Comparison of ENCODE assay signal across 1 cellular context in genomic region chr6:116253505-116254296, GRCh38.
A peak's percentile ranks its signal among the peaks of the same experiment; 100 is the strongest.
TF ChIP-seq lines count a peak whose summit lies in the region.

TSPYL4 (minus strand) TSS chr6:116254075; CDS start chr6:116254008, 67 bp downstream.

TF ChIP-seq in HepG2, 621 proteins besides CTCF, POLR2A, EP300 and RAD21 (continued from another document and continues in another):
- peak; percentile 11; the same call in 1 of the 2 replicates for TF ChIP-seq ATF3 (CRISPR knock-in tag; IDR thresholded peaks at IDR 0.05)
- 0 out of 2 replicates have a peak, but pooled peaks have one; percentile 11 for TF ChIP-seq MED13 (CRISPR knock-in tag; IDR thresholded peaks at IDR 0.05)
- TF ChIP-seq NR0B2 (CRISPR knock-in tag; IDR thresholded peaks at IDR 0.05), result no peak; the same call in 1 of the 2 replicates
- TF ChIP-seq KLF11 (CRISPR knock-in tag; IDR thresholded peaks at IDR 0.05), result peak; percentile 72
- peak; percentile 78; the same call in 1 of the 2 replicates for TF ChIP-seq SMAD9 (CRISPR knock-in tag; IDR thresholded peaks at IDR 0.05)
- no peak for TF ChIP-seq NFYC (CRISPR knock-in tag; IDR thresholded peaks at IDR 0.05)
- no peak for TF ChIP-seq ZKSCAN5 (CRISPR knock-in tag; IDR thresholded peaks at IDR 0.05)
- TF ChIP-seq ZNF275 (CRISPR knock-in tag; IDR thresholded peaks at IDR 0.05; ENCODE audit: borderline replicate concordance), result peak; percentile 73; the same call in 1 of the 2 replicates
- TF ChIP-seq DMAP1 (CRISPR knock-in tag; IDR thresholded peaks at IDR 0.05), result peak; percentile 67; the same call in 1 of the 2 replicates
- no peak for TF ChIP-seq NPAS2 (CRISPR knock-in tag; IDR thresholded peaks at IDR 0.05; ENCODE audit: borderline replicate concordance)
- TF ChIP-seq EEA1 (CRISPR knock-in tag; IDR thresholded peaks at IDR 0.05; ENCODE audit: borderline replicate concordance), result peak; percentile 81; the same call in 1 of the 2 replicates
- TF ChIP-seq, protein P1, sequence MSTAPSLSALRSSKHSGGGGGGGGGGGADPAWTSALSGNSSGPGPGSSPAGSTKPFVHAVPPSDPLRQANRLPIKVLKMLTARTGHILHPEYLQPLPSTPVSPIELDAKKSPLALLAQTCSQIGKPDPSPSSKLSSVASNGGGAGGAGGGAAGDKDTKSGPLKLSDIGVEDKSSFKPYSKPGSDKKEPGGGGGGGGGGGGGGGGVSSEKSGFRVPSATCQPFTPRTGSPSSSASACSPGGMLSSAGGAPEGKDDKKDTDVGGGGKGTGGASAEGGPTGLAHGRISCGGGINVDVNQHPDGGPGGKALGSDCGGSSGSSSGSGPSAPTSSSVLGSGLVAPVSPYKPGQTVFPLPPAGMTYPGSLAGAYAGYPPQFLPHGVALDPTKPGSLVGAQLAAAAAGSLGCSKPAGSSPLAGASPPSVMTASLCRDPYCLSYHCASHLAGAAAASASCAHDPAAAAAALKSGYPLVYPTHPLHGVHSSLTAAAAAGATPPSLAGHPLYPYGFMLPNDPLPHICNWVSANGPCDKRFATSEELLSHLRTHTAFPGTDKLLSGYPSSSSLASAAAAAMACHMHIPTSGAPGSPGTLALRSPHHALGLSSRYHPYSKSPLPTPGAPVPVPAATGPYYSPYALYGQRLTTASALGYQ (CRISPR knock-in tag; IDR thresholded peaks at IDR 0.05), result no peak
- TF ChIP-seq KMT2B (CRISPR knock-in tag; IDR thresholded peaks at IDR 0.05), result peak; percentile 72
- no peak for TF ChIP-seq NFIC (IDR thresholded peaks at IDR 0.05; ENCODE audit: low read length)
- TF ChIP-seq, protein P2, sequence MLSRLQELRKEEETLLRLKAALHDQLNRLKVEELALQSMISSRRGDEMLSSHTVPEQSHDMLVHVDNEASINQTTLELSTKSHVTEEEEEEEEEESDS (CRISPR knock-in tag; IDR thresholded peaks at IDR 0.05; ENCODE audit: borderline replicate concordance), result no peak; the same call in 1 of the 2 replicates
- no peak for TF ChIP-seq ZNF652 (CRISPR knock-in tag; IDR thresholded peaks at IDR 0.05; ENCODE audit: borderline replicate concordance, low read depth)
- no peak; the same call in 1 of the 2 replicates for TF ChIP-seq KAT7 (CRISPR knock-in tag; IDR thresholded peaks at IDR 0.05; ENCODE audit: borderline replicate concordance)
- no peak for TF ChIP-seq ZNF430 (CRISPR knock-in tag; IDR thresholded peaks at IDR 0.05)
- no peak for TF ChIP-seq KLF12 (CRISPR knock-in tag; IDR thresholded peaks at IDR 0.05; ENCODE audit: borderline replicate concordance)
- TF ChIP-seq FOXK2 (IDR thresholded peaks at IDR 0.05), result no peak
- no peak for TF ChIP-seq KLF13 (CRISPR knock-in tag; IDR thresholded peaks at IDR 0.05)
- TF ChIP-seq ZFYVE20 (CRISPR knock-in tag; IDR thresholded peaks at IDR 0.05; ENCODE audit: borderline replicate concordance, low read depth), result no peak
- no peak for TF ChIP-seq ZNF335 (CRISPR knock-in tag; IDR thresholded peaks at IDR 0.05)
- peak; percentile 33; the same call in 1 of the 2 replicates for TF ChIP-seq NFKBIZ (CRISPR knock-in tag; IDR thresholded peaks at IDR 0.05)
- TF ChIP-seq, protein P3, sequence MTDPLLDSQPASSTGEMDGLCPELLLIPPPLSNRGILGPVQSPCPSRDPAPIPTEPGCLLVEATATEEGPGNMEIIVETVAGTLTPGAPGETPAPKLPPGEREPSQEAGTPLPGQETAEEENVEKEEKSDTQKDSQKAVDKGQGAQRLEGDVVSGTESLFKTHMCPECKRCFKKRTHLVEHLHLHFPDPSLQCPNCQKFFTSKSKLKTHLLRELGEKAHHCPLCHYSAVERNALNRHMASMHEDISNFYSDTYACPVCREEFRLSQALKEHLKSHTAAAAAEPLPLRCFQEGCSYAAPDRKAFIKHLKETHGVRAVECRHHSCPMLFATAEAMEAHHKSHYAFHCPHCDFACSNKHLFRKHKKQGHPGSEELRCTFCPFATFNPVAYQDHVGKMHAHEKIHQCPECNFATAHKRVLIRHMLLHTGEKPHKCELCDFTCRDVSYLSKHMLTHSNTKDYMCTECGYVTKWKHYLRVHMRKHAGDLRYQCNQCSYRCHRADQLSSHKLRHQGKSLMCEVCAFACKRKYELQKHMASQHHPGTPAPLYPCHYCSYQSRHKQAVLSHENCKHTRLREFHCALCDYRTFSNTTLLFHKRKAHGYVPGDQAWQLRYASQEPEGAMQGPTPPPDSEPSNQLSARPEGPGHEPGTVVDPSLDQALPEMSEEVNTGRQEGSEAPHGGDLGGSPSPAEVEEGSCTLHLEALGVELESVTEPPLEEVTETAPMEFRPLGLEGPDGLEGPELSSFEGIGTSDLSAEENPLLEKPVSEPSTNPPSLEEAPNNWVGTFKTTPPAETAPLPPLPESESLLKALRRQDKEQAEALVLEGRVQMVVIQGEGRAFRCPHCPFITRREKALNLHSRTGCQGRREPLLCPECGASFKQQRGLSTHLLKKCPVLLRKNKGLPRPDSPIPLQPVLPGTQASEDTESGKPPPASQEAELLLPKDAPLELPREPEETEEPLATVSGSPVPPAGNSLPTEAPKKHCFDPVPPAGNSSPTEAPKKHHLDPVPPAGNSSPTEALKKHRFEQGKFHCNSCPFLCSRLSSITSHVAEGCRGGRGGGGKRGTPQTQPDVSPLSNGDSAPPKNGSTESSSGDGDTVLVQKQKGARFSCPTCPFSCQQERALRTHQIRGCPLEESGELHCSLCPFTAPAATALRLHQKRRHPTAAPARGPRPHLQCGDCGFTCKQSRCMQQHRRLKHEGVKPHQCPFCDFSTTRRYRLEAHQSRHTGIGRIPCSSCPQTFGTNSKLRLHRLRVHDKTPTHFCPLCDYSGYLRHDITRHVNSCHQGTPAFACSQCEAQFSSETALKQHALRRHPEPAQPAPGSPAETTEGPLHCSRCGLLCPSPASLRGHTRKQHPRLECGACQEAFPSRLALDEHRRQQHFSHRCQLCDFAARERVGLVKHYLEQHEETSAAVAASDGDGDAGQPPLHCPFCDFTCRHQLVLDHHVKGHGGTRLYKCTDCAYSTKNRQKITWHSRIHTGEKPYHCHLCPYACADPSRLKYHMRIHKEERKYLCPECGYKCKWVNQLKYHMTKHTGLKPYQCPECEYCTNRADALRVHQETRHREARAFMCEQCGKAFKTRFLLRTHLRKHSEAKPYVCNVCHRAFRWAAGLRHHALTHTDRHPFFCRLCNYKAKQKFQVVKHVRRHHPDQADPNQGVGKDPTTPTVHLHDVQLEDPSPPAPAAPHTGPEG (CRISPR knock-in tag; IDR thresholded peaks at IDR 0.05), result no peak
- TF ChIP-seq THAP9 (CRISPR knock-in tag; IDR thresholded peaks at IDR 0.05; ENCODE audit: borderline replicate concordance), result peak; percentile 82; the same call in 1 of the 2 replicates
- no peak for TF ChIP-seq TRIM22 (IDR thresholded peaks at IDR 0.05)
- no peak for TF ChIP-seq PCBP2 (optimal IDR thresholded peaks at IDR 0.05; ENCODE audit: low read depth, low read length, poor library complexity, severe bottlenecking)
- TF ChIP-seq RNF2 (conservative IDR thresholded peaks at IDR 0.05; ENCODE audit: low read depth), result 0 out of 2 replicates have a peak, but pooled peaks have one; percentile 39
- no peak for TF ChIP-seq NR2C2 (CRISPR knock-in tag; IDR thresholded peaks at IDR 0.05; ENCODE audit: borderline replicate concordance)
- TF ChIP-seq ZC3H4 (CRISPR knock-in tag; IDR thresholded peaks at IDR 0.05; ENCODE audit: borderline replicate concordance), result no peak
- TF ChIP-seq, protein P4, sequence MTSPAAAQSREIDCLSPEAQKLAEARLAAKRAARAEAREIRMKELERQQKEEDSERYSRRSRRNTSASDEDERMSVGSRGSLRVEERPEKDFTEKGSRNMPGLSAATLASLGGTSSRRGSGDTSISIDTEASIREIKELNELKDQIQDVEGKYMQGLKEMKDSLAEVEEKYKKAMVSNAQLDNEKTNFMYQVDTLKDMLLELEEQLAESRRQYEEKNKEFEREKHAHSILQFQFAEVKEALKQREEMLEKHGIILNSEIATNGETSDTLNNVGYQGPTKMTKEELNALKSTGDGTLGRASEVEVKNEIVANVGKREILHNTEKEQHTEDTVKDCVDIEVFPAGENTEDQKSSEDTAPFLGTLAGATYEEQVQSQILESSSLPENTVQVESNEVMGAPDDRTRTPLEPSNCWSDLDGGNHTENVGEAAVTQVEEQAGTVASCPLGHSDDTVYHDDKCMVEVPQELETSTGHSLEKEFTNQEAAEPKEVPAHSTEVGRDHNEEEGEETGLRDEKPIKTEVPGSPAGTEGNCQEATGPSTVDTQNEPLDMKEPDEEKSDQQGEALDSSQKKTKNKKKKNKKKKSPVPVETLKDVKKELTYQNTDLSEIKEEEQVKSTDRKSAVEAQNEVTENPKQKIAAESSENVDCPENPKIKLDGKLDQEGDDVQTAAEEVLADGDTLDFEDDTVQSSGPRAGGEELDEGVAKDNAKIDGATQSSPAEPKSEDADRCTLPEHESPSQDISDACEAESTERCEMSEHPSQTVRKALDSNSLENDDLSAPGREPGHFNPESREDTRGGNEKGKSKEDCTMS (CRISPR knock-in tag; conservative IDR thresholded peaks at IDR 0.05), result no peak
- peak; percentile 14; the same call in 1 of the 2 replicates for TF ChIP-seq ZNF574 (CRISPR knock-in tag; IDR thresholded peaks at IDR 0.05)
- peak; percentile 56; the same call in 1 of the 2 replicates for TF ChIP-seq KDM2A (CRISPR knock-in tag; IDR thresholded peaks at IDR 0.05; ENCODE audit: borderline replicate concordance, low read depth)
- no peak for TF ChIP-seq ZNF850 (CRISPR knock-in tag; conservative IDR thresholded peaks at IDR 0.05)
- TF ChIP-seq ZBTB44 (CRISPR knock-in tag; IDR thresholded peaks at IDR 0.05), result no peak
